In the genomic region with DNA sequence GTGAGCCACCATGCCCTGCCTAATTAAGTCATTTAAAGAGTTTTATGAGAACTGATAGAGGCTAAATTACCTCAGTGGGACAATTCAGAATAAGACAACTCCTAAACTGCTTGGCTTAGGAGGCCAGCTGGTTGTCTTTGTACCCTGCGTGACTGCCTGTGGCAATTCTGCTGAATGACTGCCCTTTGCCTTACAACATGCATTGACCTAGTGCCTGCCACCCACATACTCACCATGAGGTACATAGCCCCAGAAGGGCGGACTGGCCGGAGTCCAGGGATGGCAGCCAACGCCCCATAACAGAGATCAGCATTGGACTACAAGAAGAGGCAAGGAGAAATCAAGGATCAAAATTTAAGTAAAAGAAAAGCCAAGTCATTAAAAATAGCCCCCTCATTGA, we compare ENCODE assay signal across 25 cellular contexts. TPM values are rescaled to one million over a fixed set of nuclear protein-coding genes. Genes with fewer than 3 reads are reported as not detected.
A peak's percentile ranks its signal among the peaks of the same experiment; 100 is the strongest.
DNase-seq lines count a peak whose midpoint lies in the region; ATAC-seq, FAIRE-seq and TF ChIP-seq lines count a peak whose summit lies in the region.
"Had no signal": no experiment of that assay in that cellular context is flagged by ENCODE, and none has a peak within 500 bp of the region (broad histone marks: within the 10 kb centered on the region; RNA-seq: fewer than 3 reads in every experiment).

No MANE protein-coding gene starts in this region.

- H3K9me3 ChIP-seq in H1 (ENCODE audit: insufficient read depth in 2 of 2, low read depth in 1 of 2, low read length in 1 of 2) = no peaks in the 10 kb centered on the region
- no peaks in the 10 kb centered on the region for H3K9me3 ChIP-seq in right lobe of liver
- H3K9me3 ChIP-seq in transverse colon = no peaks in the 10 kb centered on the region
- H3K9me3 ChIP-seq: BE2C had no signal

- H3K4me1 Mint-ChIP-seq in IgD-negative memory B cell = peaks cover 13 to 19% (median 15%) of the 10 kb centered on the region in 3 donors

- peaks cover under 1% of the 10 kb centered on the region; the same call in 1 of the 2 replicates for H3K23me2 ChIP-seq in H1 (ENCODE audit: low read depth, low read length)

- H3K79me1 ChIP-seq in H1 (ENCODE audit: low read depth, low read length) = no peaks in the 10 kb centered on the region

- H2AK5ac ChIP-seq in H1 (ENCODE audit: low read depth, low read length) = no peak overlapping the region

- no peak overlapping the region for H4K5ac ChIP-seq in H1 (ENCODE audit: insufficient read length, low read depth, low read length)

- no peak overlapping the region for H2BK5ac ChIP-seq in H1 (ENCODE audit: low read depth, low read length)

- H3K4me3 ChIP-seq in H1 (ENCODE audit: extremely low read depth in 1 of 4, insufficient read depth in 2 of 4, low read depth in 3 of 4, low read length in 4 of 4) = no peak overlapping the region
- peak overlapping the region in 2 of 3 donors; percentile 4 to 60 for H3K4me3 ChIP-seq in right lobe of liver
- no peak overlapping the region for H3K4me3 ChIP-seq in transverse colon
- H3K4me3 ChIP-seq: K562 had no signal

- no peak overlapping the region for H2BK15ac ChIP-seq in H1 (ENCODE audit: low read length)

- no peaks in the 10 kb centered on the region for H3K79me2 ChIP-seq in H1 (ENCODE audit: control insufficient read depth in 1 of 2, insufficient read depth in 2 of 2, low read length in 2 of 2)

- H3K27me3 Mint-ChIP-seq in IgD-negative memory B cell = peaks cover 1% of the 10 kb centered on the region

- no peaks in the 10 kb centered on the region for H3K27me3 ChIP-seq in H1 (replicated peaks in 1 of 4; ENCODE audit: control insufficient read depth in 3 of 4, extremely low read depth in 1 of 4, insufficient read depth in 3 of 4, low read length in 3 of 4)
- H3K27me3 ChIP-seq in right lobe of liver = no peaks in the 10 kb centered on the region
- no peaks in the 10 kb centered on the region for H3K27me3 ChIP-seq in transverse colon

- H4K20me1 ChIP-seq in H1 (replicated peaks in 1 of 2; ENCODE audit: control insufficient read depth in 1 of 2, insufficient read depth in 2 of 2, low read length in 2 of 2) = no peaks in the 10 kb centered on the region

- H3K4me1 ChIP-seq in H1 (replicated peaks in 1 of 4; ENCODE audit: control insufficient read depth in 3 of 4, insufficient read depth in 4 of 4, low read length in 3 of 4) = peaks cover 0 to under 1% (median 0%) of the 10 kb centered on the region in 4 experiments; a peak in 1 of 7 replicates
- peaks cover 0 to 37% (median 11%) of the 10 kb centered on the region in 4 donors for H3K4me1 ChIP-seq in right lobe of liver
- H3K4me1 ChIP-seq in transverse colon = peaks cover 0 to 35% (median 16%) of the 10 kb centered on the region in 4 donors
- H3K4me1 ChIP-seq: BE2C had no signal

- TF ChIP-seq RAD21 in H1 (IDR thresholded peaks at IDR 0.05 in 1 of 2, conservative IDR thresholded peaks at IDR 0.05 in 1 of 2; ENCODE audit: low read depth in 2 of 2, low read length in 2 of 2) = no peak

- in situ Hi-C loops in transverse colon (cut with MboI; ENCODE audit: low pct_ligation_motif_present in 1 of 4, low pct_unique_long_range_greater_than_20kb in 1 of 4, low sequenced_read_pairs in 3 of 4) = no loop called here

- no peak overlapping the region for H2BK20ac ChIP-seq in H1 (ENCODE audit: low read length)

- no peak overlapping the region for H4K91ac ChIP-seq in H1 (replicated peaks; ENCODE audit: insufficient read length, low read length)

- H3K4ac ChIP-seq in H1 (replicated peaks; ENCODE audit: insufficient read length, low read depth, low read length) = no peak overlapping the region

- no peak overlapping the region for H3K4me3 Mint-ChIP-seq in IgD-negative memory B cell

- FAIRE-seq in H1 (lab: Jason Lieb, UNC) = no peak
- FAIRE-seq: K562 had no signal

- H2BK12ac ChIP-seq in H1 (ENCODE audit: low read depth, low read length) = no peak overlapping the region

- POLR2A ChIA-PET in H1 (lab: Charles Lee; ENCODE audit: partially characterized antibody) = no interaction called here

- H3K4me2 ChIP-seq in H1 (ENCODE audit: insufficient read depth in 1 of 2, low read depth in 2 of 2, low read length in 2 of 2) = no peak overlapping the region

- peak overlapping the region in 2 of 3 donors; percentile 11 to 52 for H3K27ac Mint-ChIP-seq in IgD-negative memory B cell
- H3K27ac Mint-ChIP-seq: CD14-positive monocyte; CD8-positive, alpha-beta memory T cell had no signal

- intact Hi-C loops in right lobe of liver (cut with DNase I) (no loop called here), transverse colon (cut with DNase I; ENCODE audit: low total_unique reads) (no loop called here)

- no peak overlapping the region for H3K14ac ChIP-seq in H1 (ENCODE audit: insufficient read length)

- no peak overlapping the region for H3K27ac ChIP-seq in H1 (ENCODE audit: low read depth, low read length)
- H3K27ac ChIP-seq in right lobe of liver = peak overlapping the region; percentile 72 to 100 (median 98)
- H3K27ac ChIP-seq in transverse colon = peak overlapping the region; percentile 21 to 72 (median 58)

- TF ChIP-seq CTCF in H1 (IDR thresholded peaks at IDR 0.05; ENCODE audit: control extremely low read depth in 1 of 3, insufficient read depth in 1 of 3, low read depth in 1 of 3, low read length in 3 of 3) = no peak
- TF ChIP-seq CTCF in right lobe of liver (IDR thresholded peaks at IDR 0.05) = no peak
- TF ChIP-seq CTCF in transverse colon (IDR thresholded peaks at IDR 0.05) = no peak

- H4K8ac ChIP-seq in H1 (ENCODE audit: extremely low read depth, insufficient read depth, low read length) = peak overlapping the region; percentile 39; the same call in 1 of the 2 replicates

- H3K36me3 ChIP-seq in H1 (ENCODE audit: control insufficient read depth in 2 of 4, insufficient read depth in 4 of 4, low read length in 3 of 4) (no peaks in the 10 kb centered on the region), right lobe of liver (peaks cover 0 to 70% (median 31%) of the 10 kb centered on the region in 4 donors), transverse colon (no peaks in the 10 kb centered on the region)
- H3K36me3 ChIP-seq: BE2C had no signal

- H2BK120ac ChIP-seq in H1 (replicated peaks; ENCODE audit: low read depth, low read length) = no peak overlapping the region

- no peak overlapping the region for H3K9ac ChIP-seq in H1 (replicated peaks in 1 of 4; ENCODE audit: extremely low read depth in 1 of 4, low read depth in 3 of 4, low read length in 3 of 4)

- ATAC-seq in right lobe of liver = peak; percentile 1 to 44 (median 4)
- ATAC-seq: K562 had no signal

- TF ChIP-seq POLR2A in H1 (IDR thresholded peaks at IDR 0.05; ENCODE audit: control extremely low read depth in 1 of 2, low read depth in 2 of 2, low read length in 2 of 2) = no peak
- TF ChIP-seq POLR2A in right lobe of liver (IDR thresholded peaks at IDR 0.05) = peak; percentile 50
- TF ChIP-seq POLR2A in transverse colon (IDR thresholded peaks at IDR 0.05) = no peak

- H2AFZ ChIP-seq in H1 (ENCODE audit: low read length) = no peak overlapping the region

- 91% methylated on average over 4 of the region's 4 CpGs; no CpG with 5 or more reads in 1 of the 2 experiments for WGBS in H1 (ENCODE audit: extremely low coverage in 1 of 2, insufficient coverage in 1 of 2, insufficient read length in 1 of 2, insufficient replicate concordance in 2 of 2, low coverage in 1 of 2, low lambda C conversion rate in 2 of 2, missing lambda C conversion rate in 1 of 2), 2 experiments
- 34% methylated on average over 3 of the region's 4 CpGs for WGBS in right lobe of liver (ENCODE audit: insufficient coverage, low coverage, low lambda C conversion rate, missing lambda C conversion rate)
- 71% methylated on average over 4 of the region's 4 CpGs; no CpG with 5 or more reads in 1 of the 2 donors for WGBS in transverse colon (ENCODE audit: low coverage in 1 of 2), 2 donors

- H3K18ac ChIP-seq in H1 (ENCODE audit: extremely low read depth, low read length) = no peak overlapping the region

- no peak overlapping the region for H3K56ac ChIP-seq in H1 (replicated peaks; ENCODE audit: insufficient read length, low read depth, low read length)

- no peak overlapping the region for H3K23ac ChIP-seq in H1 (ENCODE audit: insufficient read length)

- no peaks in the 10 kb centered on the region for H3K36me3 Mint-ChIP-seq in IgD-negative memory B cell
- H3K36me3 Mint-ChIP-seq: CD14-positive monocyte had no signal

- no peak for TF ChIP-seq EP300 in H1 (IDR thresholded peaks at IDR 0.05; ENCODE audit: borderline replicate concordance in 1 of 2, low read depth in 2 of 2, low read length in 2 of 2)
- no peak for TF ChIP-seq EP300 in transverse colon (IDR thresholded peaks at IDR 0.05; ENCODE audit: low read depth)

- no peaks in the 10 kb centered on the region for H3K9me3 Mint-ChIP-seq in IgD-negative memory B cell
- H3K9me3 Mint-ChIP-seq: CD8-positive, alpha-beta memory T cell had no signal

- CTCF ChIA-PET in H1 (lab: Charles Lee; ENCODE audit: partially characterized antibody) = interaction anchor here (0.6 to 15.5 kb wide), 4 partner anchors 16 to 70 kb away, joined by 3 to 89 read pairs (median 3); no protein-coding TSS in a partner anchor

- DNase-seq in H1 (ENCODE audit: low read depth in 1 of 2, low spot score in 2 of 2) = no peak
- DNase-seq in right lobe of liver = peak; percentile 83 to 86 (median 83)
- DNase-seq in transverse colon = peak; percentile 74
- DNase-seq in activated CD4-positive, alpha-beta T cell treated with anti-CD3 and anti-CD28 coated beads, Interleukin-2, amount 50 U/mL, for 4 hours = no peak
- no peak for DNase-seq in NCI-H748 treated with DMSO at 0.1 percent for 48 hours (lab: John Stamatoyannopoulos, UW)
- no peak for DNase-seq in COLO829 (ENCODE audit: low spot score)
- DNase-seq: 8988T; ACHN; BE2C; Calu3; CD8-positive, alpha-beta memory T cell; DND-41; H7; Kasumi-1; NCI-H1105 treated with DMSO at 0.1 percent for 48 hours; NCI-H146; NCI-H1930; NCI-H446; NCI-H524 treated with DMSO at 0.1 percent for 48 hours; NCI-H82; SHP77 treated with DMSO at 0.1 percent for 48 hours had no signal

RNA-seq across cellular contexts. Expression of a gene that starts 7.3 kb away (rescaled TPM):
- polyA plus RNA-seq in IgD-negative memory B cell (not detected), H1 (2011; rRNA removed) (0.03 and 0.13 TPM in 2 replicates)
- not detected in 2 replicates for total RNA-seq in H1 (2021; fragmentation: NEBNext Ultra II Directional; extraction: Animal tissue kit (Norgen Biotek cat#: 25700))
- 0.05 TPM for polyA plus RNA-seq in H1 (2011; cell fraction: cytosol; rRNA removed)
- polyA plus RNA-seq in H1 (2011; cell fraction: nucleus; rRNA removed) = 0.06 TPM
- 0.04 to 0.05 TPM in 2 of 4 replicates, not detected in the others for polyA plus RNA-seq in H1 (2012, experiment 1 of 2)
- polyA plus RNA-seq in H1 (2012, experiment 2 of 2) = not detected
- polyA plus RNA-seq in H1 (2013, experiment 1 of 2) = not detected
- polyA plus RNA-seq in H1 (2013, experiment 2 of 2) = 0.02 TPM
- 0.10 and 0.25 TPM in 2 replicates for polyA minus RNA-seq in H1 (2011; rRNA and poly(A)+ RNA removed)
- polyA minus RNA-seq in H1 (2011; cell fraction: cytosol; rRNA and poly(A)+ RNA removed) = not detected
- polyA minus RNA-seq in H1 (2011; cell fraction: nucleus; rRNA and poly(A)+ RNA removed) = not detected
- total RNA-seq in right lobe of liver (1,000 to 10,000 TPM in 5 of 6 experiments, 100 to 1,000 TPM in 1; 109 to 3,026 (median 1,168) TPM), transverse colon (1 to 10 TPM in 1 of 4 donors, under 1 TPM in 2, not detected in 1; 0.37 to 3.4 (median 0.79) TPM)
- total RNA-seq: Calu3; CD8-positive, alpha-beta memory T cell; H7; M059J had no signal
- polyA plus RNA-seq: CD14-positive monocyte had no signal

RNA-seq across cellular contexts. Expression of a gene that starts 43.4 kb away (rescaled TPM):
- not detected for polyA plus RNA-seq in IgD-negative memory B cell
- 11.7 and 12.1 TPM in 2 replicates for total RNA-seq in H1 (2021; fragmentation: NEBNext Ultra II Directional; extraction: Animal tissue kit (Norgen Biotek cat#: 25700))
- 14.6 and 17.0 TPM in 2 replicates for polyA plus RNA-seq in H1 (2011; rRNA removed)
- polyA plus RNA-seq in H1 (2011; cell fraction: cytosol; rRNA removed) = 12.6 TPM
- polyA plus RNA-seq in H1 (2011; cell fraction: nucleus; rRNA removed) = 13.9 TPM
- 9.8 to 12.9 TPM (median 11.2 TPM) in 4 replicates for polyA plus RNA-seq in H1 (2012, experiment 1 of 2)
- polyA plus RNA-seq in H1 (2012, experiment 2 of 2) = 8.0 TPM
- 15.6 TPM for polyA plus RNA-seq in H1 (2013, experiment 1 of 2)
- polyA plus RNA-seq in H1 (2013, experiment 2 of 2) = 15.4 TPM
- 30.1 and 33.6 TPM in 2 replicates for polyA minus RNA-seq in H1 (2011; rRNA and poly(A)+ RNA removed)
- polyA minus RNA-seq in H1 (2011; cell fraction: cytosol; rRNA and poly(A)+ RNA removed) = 16.4 TPM
- 11.5 TPM for polyA minus RNA-seq in H1 (2011; cell fraction: nucleus; rRNA and poly(A)+ RNA removed)
- total RNA-seq in right lobe of liver = 1 to 10 TPM; 2.0 to 6.5 (median 3.1) TPM
- not detected for total RNA-seq in transverse colon
- total RNA-seq: CD8-positive, alpha-beta memory T cell had no signal
- polyA plus RNA-seq: CD14-positive monocyte; CD8-positive, alpha-beta memory T cell; K562 had no signal

RNA-seq across cellular contexts. Expression of a gene that starts 56.4 kb away (rescaled TPM):
- polyA plus RNA-seq in IgD-negative memory B cell = not detected
- total RNA-seq in H1 (2021; fragmentation: NEBNext Ultra II Directional; extraction: Animal tissue kit (Norgen Biotek cat#: 25700)) = 34.8 TPM in 2 replicates
- 18.0 and 18.4 TPM in 2 replicates for polyA plus RNA-seq in H1 (2011; rRNA removed)
- polyA plus RNA-seq in H1 (2011; cell fraction: cytosol; rRNA removed) = 20.3 TPM
- 20.3 TPM for polyA plus RNA-seq in H1 (2011; cell fraction: nucleus; rRNA removed)
- 22.8 to 31.1 TPM (median 26.2 TPM) in 4 replicates for polyA plus RNA-seq in H1 (2012, experiment 1 of 2)
- 12.3 TPM for polyA plus RNA-seq in H1 (2012, experiment 2 of 2)
- 40.3 TPM for polyA plus RNA-seq in H1 (2013, experiment 1 of 2)
- 41.3 TPM for polyA plus RNA-seq in H1 (2013, experiment 2 of 2)
- polyA minus RNA-seq in H1 (2011; rRNA and poly(A)+ RNA removed) = 18.9 and 34.9 TPM in 2 replicates
- 15.1 TPM for polyA minus RNA-seq in H1 (2011; cell fraction: cytosol; rRNA and poly(A)+ RNA removed)
- polyA minus RNA-seq in H1 (2011; cell fraction: nucleus; rRNA and poly(A)+ RNA removed) = 18.2 TPM
- 1 to 10 TPM; 4.4 to 9.2 (median 5.6) TPM for total RNA-seq in right lobe of liver
- 100 to 1,000 TPM; 113 to 381 (median 164) TPM for total RNA-seq in transverse colon
- total RNA-seq: CD8-positive, alpha-beta memory T cell; K562; M059J had no signal
- polyA plus RNA-seq: CD8-positive, alpha-beta memory T cell had no signal

Comparison
In these comparisons a context has a peak if more than half of its experiments do, and no peak if none do; other contexts are left out.
1. DNase-seq: peak in right lobe of liver (3 of 3) and transverse colon (single experiment); none in H1 (0 of 2), activated CD4-positive, alpha-beta T cell treated with anti-CD3 and anti-CD28 coated beads, Interleukin-2, amount 50 U/mL, for 4 hours (0 of 2), NCI-H748 treated with DMSO at 0.1 percent for 48 hours (single experiment) and COLO829 (single experiment).
2. H3K4me3 ChIP-seq: peak in right lobe of liver (2 of 3); none in H1 (0 of 4) and transverse colon (0 of 4).
3. RNA of a gene that starts 7.3 kb away (total RNA-seq): 109 to 3,026 TPM in right lobe of liver; 0.37 to 3.4 TPM in transverse colon and not detected in H1; every median in the first group is over 10 times any median in the second.